ENCODE assay signal across 10 cellular contexts in the genomic region with DNA sequence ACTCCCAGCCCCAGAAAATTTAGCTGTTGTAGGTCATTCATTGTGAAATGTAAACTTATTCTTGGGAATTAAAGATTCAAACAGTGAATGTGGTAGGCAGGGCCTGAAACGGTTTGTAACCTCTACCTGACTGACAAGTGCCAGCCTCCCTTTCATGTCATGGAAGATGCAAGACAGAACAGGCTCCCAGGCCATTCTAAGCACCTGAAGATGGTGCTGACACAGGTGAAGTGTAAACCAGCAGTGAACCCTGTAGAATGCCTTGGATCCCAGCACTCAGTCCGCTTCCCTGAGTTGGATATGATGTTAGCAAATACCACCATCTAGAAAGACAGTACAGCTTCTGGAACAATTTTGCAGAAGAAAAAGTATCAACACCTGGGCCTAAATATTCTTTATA. TPM values are rescaled to one million over a fixed set of nuclear protein-coding genes. Genes with fewer than 3 reads are reported as not detected.
"Had no signal": no experiment of that assay in that cellular context is flagged by ENCODE, and none has a peak within 500 bp of the region (broad histone marks: within the 10 kb centered on the region; RNA-seq: fewer than 3 reads in every experiment).

No MANE protein-coding gene starts in this region.

- H2AFZ ChIP-seq: GM23338 had no signal

- ATAC-seq: GM23338, HepG2 had no signal

- H3K27ac ChIP-seq: HL-60 had no signal

- DNase-seq: H9, HCEC 1CT, HFFc6, KBM-7 had no signal

- H3K4me2 ChIP-seq: GM23338 had no signal

- H3K4me3 ChIP-seq: GM23338 had no signal

- FAIRE-seq: H1, H54, HepG2 had no signal

RNA-seq across cellular contexts. Expression of gene CYP24A1, which starts 19.3 kb away (rescaled TPM):
- total RNA-seq: GM23338, H1, H9 had no signal
- polyA plus RNA-seq: H1, IgD-negative memory B cell had no signal
